In the genomic region with DNA sequence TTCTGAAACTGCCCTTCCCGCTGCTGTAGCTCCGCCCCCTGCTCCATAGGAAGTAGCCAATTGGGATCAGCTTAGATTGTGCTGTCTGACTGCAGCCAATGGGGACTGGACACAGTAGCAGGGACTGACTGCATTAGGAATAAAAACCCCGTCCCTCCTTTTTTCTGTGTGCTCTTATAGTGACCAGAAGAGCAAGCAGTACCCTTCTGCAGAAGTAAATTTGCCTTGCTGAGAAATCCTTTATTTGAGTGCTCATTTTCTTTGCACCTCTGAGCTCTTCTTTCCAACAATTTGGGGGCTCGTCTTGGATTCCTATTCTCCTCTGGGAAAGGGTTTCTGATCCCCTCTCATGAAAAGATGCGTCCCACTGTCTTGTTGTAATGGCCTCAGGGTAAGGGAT, we compare ENCODE assay signal across 19 cellular contexts. TPM values are rescaled to one million over a fixed set of nuclear protein-coding genes. Genes with fewer than 3 reads are reported as not detected.
DNase-seq lines count a peak whose midpoint lies in the region; ATAC-seq lines count a peak whose summit lies in the region.
"Had no signal": no experiment of that assay in that cellular context is flagged by ENCODE, and none has a peak within 500 bp of the region (broad histone marks: within the 10 kb centered on the region; RNA-seq: fewer than 3 reads in every experiment).

No MANE protein-coding gene starts in this region.

- DNase-seq in DMS53 (lab: John Stamatoyannopoulos, UW) (peak; percentile 49), DMS53 treated with DMSO at 0.1 percent for 48 hours (lab: John Stamatoyannopoulos, UW; ENCODE audit: unreplicated experiment) (no peak), RKO (ENCODE audit: low spot score) (peak; percentile 4), mesenchymal stem cell (peak; percentile 0), superior temporal gyrus (ENCODE audit: extremely low spot score) (no peak), NCI-H1436 (lab: John Stamatoyannopoulos, UW) (no peak)
- no peak for DNase-seq in activated naive CD4-positive, alpha-beta T cell treated with anti-CD3 and anti-CD28 coated beads, Interleukin-2, amount 50 U/mL, for 16 hours
- no peak for DNase-seq in naive thymus-derived CD8-positive, alpha-beta T cell
- DNase-seq: Calu3; CD4-positive, CD25-positive, alpha-beta regulatory T cell; DMS 273 treated with DMSO at 0.1 percent for 48 hours; DMS79 treated with DMSO at 0.1 percent for 48 hours; EL; HCEC 1CT; KBM-7 had no signal

- H3K27me3 ChIP-seq in mesenchymal stem cell (ENCODE audit: control insufficient read depth in 1 of 2, insufficient read depth in 1 of 2, low read length in 2 of 2) = no peaks in the 10 kb centered on the region
- H3K27me3 ChIP-seq: BLaER1 treated with 17β-estradiol and CSF1 and Interleukin-3, amounts not matched to agents 10 nM and 100 nM had no signal

- ATAC-seq in naive thymus-derived CD8-positive, alpha-beta T cell = no peak

- no peak overlapping the region for H3K4ac ChIP-seq in mesenchymal stem cell (ENCODE audit: low read depth in 1 of 2, low read length in 2 of 2)

- no peak overlapping the region for H3K18ac ChIP-seq in mesenchymal stem cell (ENCODE audit: low read depth in 1 of 2, low read length in 2 of 2)

- no peaks in the 10 kb centered on the region for H3K36me3 ChIP-seq in mesenchymal stem cell (ENCODE audit: control insufficient read depth in 1 of 2, insufficient read depth in 2 of 2, low read depth in 1 of 2, low read length in 2 of 2)

- H2AFZ ChIP-seq in mesenchymal stem cell (ENCODE audit: low read depth, low read length) = no peak overlapping the region

- no peaks in the 10 kb centered on the region for H3K79me1 ChIP-seq in mesenchymal stem cell (replicated peaks; ENCODE audit: low read length, poor library complexity, severe bottlenecking)

- 59% methylated on average over 5 of the region's 5 CpGs for WGBS in mesenchymal stem cell

- no peak overlapping the region for H3K9ac ChIP-seq in mesenchymal stem cell (ENCODE audit: low read length)
- H3K9ac ChIP-seq: BLaER1 treated with 17β-estradiol and CSF1 and Interleukin-3, amounts not matched to agents 10 nM and 100 nM had no signal

- no peak overlapping the region for H3K23ac ChIP-seq in mesenchymal stem cell (ENCODE audit: low read length in 2 of 2)

- no peak overlapping the region for H2BK12ac ChIP-seq in mesenchymal stem cell (ENCODE audit: low read length in 2 of 2)

- H3K27ac ChIP-seq in mesenchymal stem cell (ENCODE audit: low read length, poor library complexity, severe bottlenecking) = no peak overlapping the region
- H3K27ac ChIP-seq: 22Rv1; BLaER1 treated with 17β-estradiol and CSF1 and Interleukin-3, amounts not matched to agents 10 nM and 100 nM had no signal

- H3K27me3 Mint-ChIP-seq in naive thymus-derived CD8-positive, alpha-beta T cell = peaks cover 0 to 4% (median 0%) of the 10 kb centered on the region in 5 donors
- H3K27me3 Mint-ChIP-seq: CD4-positive, CD25-positive, alpha-beta regulatory T cell had no signal

- no peak overlapping the region for H2AK5ac ChIP-seq in mesenchymal stem cell (ENCODE audit: low read length, severe bottlenecking)

- H2BK5ac ChIP-seq in mesenchymal stem cell (ENCODE audit: low read depth, low read length, poor library complexity, severe bottlenecking) = no peak overlapping the region

- no peak overlapping the region for H4K91ac ChIP-seq in mesenchymal stem cell (ENCODE audit: low read length)

- peaks cover 60% of the 10 kb centered on the region for H3K9me3 ChIP-seq in mesenchymal stem cell (ENCODE audit: control insufficient read depth, low read length)

- no peak overlapping the region for H3K14ac ChIP-seq in mesenchymal stem cell (ENCODE audit: low read length in 2 of 2)

- no peak overlapping the region for H3K27ac Mint-ChIP-seq in naive thymus-derived CD8-positive, alpha-beta T cell
- H3K27ac Mint-ChIP-seq: CD4-positive, CD25-positive, alpha-beta regulatory T cell had no signal

- no peak overlapping the region for H4K8ac ChIP-seq in mesenchymal stem cell (ENCODE audit: low read length)

- peaks cover 6 to 69% (median 39%) of the 10 kb centered on the region in 9 donors for H3K9me3 Mint-ChIP-seq in naive thymus-derived CD8-positive, alpha-beta T cell

- H3K4me3 Mint-ChIP-seq in naive thymus-derived CD8-positive, alpha-beta T cell = no peak overlapping the region
- H3K4me3 Mint-ChIP-seq: CD4-positive, CD25-positive, alpha-beta regulatory T cell had no signal

- H3K4me1 Mint-ChIP-seq in naive thymus-derived CD8-positive, alpha-beta T cell = no peaks in the 10 kb centered on the region
- H3K4me1 Mint-ChIP-seq: CD4-positive, CD25-positive, alpha-beta regulatory T cell had no signal

- POLR2A ChIA-PET in naive thymus-derived CD8-positive, alpha-beta T cell (lab: Charles Lee) = no interaction called here

- H3K36me3 Mint-ChIP-seq in naive thymus-derived CD8-positive, alpha-beta T cell = peaks cover 0 to 26% (median 11%) of the 10 kb centered on the region in 3 donors
- H3K36me3 Mint-ChIP-seq: CD4-positive, CD25-positive, alpha-beta regulatory T cell had no signal

- no peak overlapping the region for H3K4me3 ChIP-seq in mesenchymal stem cell (ENCODE audit: insufficient read depth in 1 of 2, low read depth in 1 of 2, low read length in 2 of 2)

- no peak overlapping the region for H2BK120ac ChIP-seq in mesenchymal stem cell (ENCODE audit: low read depth, low read length)

- no peak overlapping the region for H2BK15ac ChIP-seq in mesenchymal stem cell (ENCODE audit: low read depth, poor library complexity, severe bottlenecking)

- no peaks in the 10 kb centered on the region for H3K4me1 ChIP-seq in mesenchymal stem cell (ENCODE audit: control insufficient read depth, insufficient read depth, low read depth, low read length)
- H3K4me1 ChIP-seq: BLaER1 treated with 17β-estradiol and CSF1 and Interleukin-3, amounts not matched to agents 10 nM and 100 nM had no signal

- no peak overlapping the region for H3K4me2 ChIP-seq in mesenchymal stem cell (ENCODE audit: low read length, poor library complexity, severe bottlenecking)
- H3K4me2 ChIP-seq: BLaER1 treated with 17β-estradiol and CSF1 and Interleukin-3, amounts not matched to agents 10 nM and 100 nM had no signal

RNA-seq across cellular contexts. Expression of a gene that starts 16.2 kb away (rescaled TPM):
- not detected for polyA plus RNA-seq in mesenchymal stem cell (2013, experiment 1 of 2)
- not detected for polyA plus RNA-seq in mesenchymal stem cell (2013, experiment 2 of 2)
- not detected for total RNA-seq in naive thymus-derived CD8-positive, alpha-beta T cell
- under 1 TPM in 1 of 3 donors, not detected in 2; 0.32 TPM for polyA plus RNA-seq in naive thymus-derived CD8-positive, alpha-beta T cell
- total RNA-seq: A673; Calu3; CD4-positive, CD25-positive, alpha-beta regulatory T cell had no signal
- polyA plus RNA-seq: CD4-positive, CD25-positive, alpha-beta regulatory T cell had no signal

RNA-seq across cellular contexts. Expression of a gene that starts 33.8 kb away (rescaled TPM):
- polyA plus RNA-seq in mesenchymal stem cell (2013, experiment 1 of 2) = not detected
- polyA plus RNA-seq in mesenchymal stem cell (2013, experiment 2 of 2) = not detected
- total RNA-seq in naive thymus-derived CD8-positive, alpha-beta T cell = not detected
- not detected for polyA plus RNA-seq in naive thymus-derived CD8-positive, alpha-beta T cell
- total RNA-seq: A673; Calu3; CD4-positive, CD25-positive, alpha-beta regulatory T cell; H4 had no signal
- polyA plus RNA-seq: CD4-positive, CD25-positive, alpha-beta regulatory T cell had no signal

Comparison
In these comparisons a context has a peak if more than half of its experiments do, and no peak if none do; other contexts are left out.
1. DNase-seq: peak in DMS53 (single experiment), RKO (single experiment) and mesenchymal stem cell (single experiment); none in DMS53 treated with DMSO at 0.1 percent for 48 hours (single experiment), activated naive CD4-positive, alpha-beta T cell treated with anti-CD3 and anti-CD28 coated beads, Interleukin-2, amount 50 U/mL, for 16 hours (single experiment), superior temporal gyrus (single experiment), NCI-H1436 (single experiment) and naive thymus-derived CD8-positive, alpha-beta T cell (0 of 10).